ENCODE assay signal across 1 cellular context in the genomic region with DNA sequence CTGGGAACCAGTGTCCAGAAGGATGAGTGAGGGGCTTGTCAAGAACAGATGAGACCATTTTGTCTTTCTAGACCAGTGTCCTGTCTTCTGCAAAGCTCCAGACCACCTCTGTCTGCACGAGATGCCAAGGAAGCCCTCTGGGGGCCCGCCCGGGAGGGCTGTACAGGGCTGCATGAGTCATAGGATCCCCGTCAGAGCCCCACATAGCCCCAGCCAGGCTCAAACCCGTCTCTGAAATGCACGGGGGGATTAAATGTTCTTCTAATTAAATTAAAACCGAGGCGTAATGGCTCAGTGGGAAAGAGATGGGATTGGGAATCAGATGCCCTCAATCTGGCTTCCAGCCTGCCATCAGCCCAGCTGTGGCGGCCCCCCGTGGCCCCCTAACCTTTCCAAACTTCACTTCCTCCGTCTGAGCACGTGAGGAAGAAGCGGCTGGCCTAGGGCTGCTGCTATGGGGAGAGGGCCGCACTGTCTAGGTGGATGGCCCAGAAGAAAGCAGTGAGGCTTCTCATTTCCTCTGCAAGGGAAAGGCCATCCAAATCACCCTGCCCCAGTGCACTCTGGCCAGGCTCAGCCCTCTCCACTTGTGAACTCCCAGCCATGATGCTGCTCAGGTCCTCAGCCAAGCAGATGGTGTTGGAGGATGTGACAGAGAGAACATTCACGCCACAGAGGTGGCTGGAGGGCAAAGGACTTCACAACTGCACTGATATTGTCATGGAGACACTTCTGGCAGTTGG.
TF ChIP-seq lines count a peak whose summit lies in the region.

No MANE protein-coding gene starts in this region.

TF ChIP-seq in IMR-90, 13 proteins besides CTCF, POLR2A, EP300 and RAD21:
- TF ChIP-seq FOS (IDR thresholded peaks at IDR 0.05; ENCODE audit: low read depth, low read length): no peak
- TF ChIP-seq NFE2L2 (IDR thresholded peaks at IDR 0.05; ENCODE audit: low read depth, low read length): no peak
